In genomic region chr5:34001231-34001935, GRCh38 we compare ENCODE assay signal across 12 cellular contexts. TPM values are rescaled to one million over a fixed set of nuclear protein-coding genes. Genes with fewer than 3 reads are reported as not detected.
DNase-seq lines count a peak whose midpoint lies in the region; ATAC-seq and TF ChIP-seq lines count a peak whose summit lies in the region.
"Had no signal": no experiment of that assay in that cellular context is flagged by ENCODE, and none has a peak within 500 bp of the region (broad histone marks: within the 10 kb centered on the region; RNA-seq: fewer than 3 reads in every experiment).

No MANE protein-coding gene starts in this region.

- BruUV-seq in Calu3 (replicated peaks; lab: Mats Ljungman, UMichigan): no TSS peak

- H3K9me3 ChIP-seq in neutrophil: no peaks in the 10 kb centered on the region
- H3K9me3 ChIP-seq: breast epithelium had no signal

- H3K27me3 Mint-ChIP-seq in Calu3 (ENCODE audit: unreplicated experiment): no peaks in the 10 kb centered on the region
- no peaks in the 10 kb centered on the region for H3K27me3 Mint-ChIP-seq in activated naive CD4-positive, alpha-beta T cell treated with anti-CD3 and anti-CD28 coated beads for 36 hours (ENCODE audit: low read depth)

- H3K36me3 Mint-ChIP-seq in Calu3 (ENCODE audit: insufficient read depth, unreplicated experiment): no peaks in the 10 kb centered on the region
- H3K36me3 Mint-ChIP-seq in activated naive CD4-positive, alpha-beta T cell treated with anti-CD3 and anti-CD28 coated beads for 36 hours (ENCODE audit: low read depth): peaks cover 9% of the 10 kb centered on the region

- TF ChIP-seq CTCF in HL-60 (IDR thresholded peaks at IDR 0.05; ENCODE audit: insufficient read depth, low read length) (no peak), epithelial cell of esophagus (IDR thresholded peaks at IDR 0.05; ENCODE audit: insufficient read depth, low read depth, low read length, missing control alignments) (no peak), neutrophil (IDR thresholded peaks at IDR 0.05) (no peak), Calu3 (IDR thresholded peaks at IDR 0.05; ENCODE audit: unreplicated experiment) (no peak)

- no peak overlapping the region for H3K4me3 ChIP-seq in HL-60 (replicated peaks; ENCODE audit: insufficient read depth, low read length)
- no peak overlapping the region for H3K4me3 ChIP-seq in epithelial cell of esophagus (ENCODE audit: low read length)
- H3K4me3 ChIP-seq in neutrophil (ENCODE audit: low read depth in 1 of 2, low read length in 1 of 2): peak overlapping the region in 1 of 2 experiments; percentile 35
- H3K4me3 ChIP-seq: breast epithelium had no signal

- H3K36me3 ChIP-seq in neutrophil: peaks cover 14% of the 10 kb centered on the region
- H3K36me3 ChIP-seq: breast epithelium had no signal

- no peak for ATAC-seq in HG02610 (IDR thresholded peaks at IDR 0.05; ENCODE audit: unreplicated experiment)
- no peak for ATAC-seq in GM21737 (IDR thresholded peaks at IDR 0.05; ENCODE audit: unreplicated experiment)

- peak overlapping the region; percentile 40 for H3K27ac ChIP-seq in HL-60 (replicated peaks)
- H3K27ac ChIP-seq in neutrophil: peak overlapping the region; percentile 80
- H3K27ac ChIP-seq: breast epithelium had no signal

- no peak overlapping the region for H3K4me3 Mint-ChIP-seq in Calu3 (ENCODE audit: low read depth, unreplicated experiment)
- no peak overlapping the region for H3K4me3 Mint-ChIP-seq in activated naive CD4-positive, alpha-beta T cell treated with anti-CD3 and anti-CD28 coated beads for 36 hours

- CTCF ChIA-PET in Calu3 (lab: Charles Lee): no interaction called here
- CTCF ChIA-PET in activated naive CD4-positive, alpha-beta T cell treated with anti-CD3 and anti-CD28 coated beads for 36 hours (lab: Charles Lee): interaction anchor here (0.7 to 0.8 kb wide), 2 partner anchors 12 to 31 kb away, joined by 3 to 4 read pairs; no protein-coding TSS in a partner anchor

- peak in 1 of 2 experiments; percentile 35 for DNase-seq in HL-60 (ENCODE audit: low read depth in 1 of 2, low spot score in 1 of 2)
- peak; percentile 95 for DNase-seq in NCI-H524 treated with DMSO at 0.1 percent for 48 hours (lab: John Stamatoyannopoulos, UW)
- peak; percentile 73 for DNase-seq in epithelial cell of esophagus (ENCODE audit: low read depth)
- no peak for DNase-seq in Calu3
- no peak for DNase-seq in activated naive CD4-positive, alpha-beta T cell treated with anti-CD3 and anti-CD28 coated beads for 36 hours
- DNase-seq: GF-D8, kidney had no signal

- H3K27me3 ChIP-seq in HL-60 (ENCODE audit: insufficient read depth, poor library complexity, severe bottlenecking) (no peaks in the 10 kb centered on the region), neutrophil (no peaks in the 10 kb centered on the region)
- H3K27me3 ChIP-seq: breast epithelium had no signal

- no peak overlapping the region for H3K27ac Mint-ChIP-seq in Calu3 (ENCODE audit: unreplicated experiment)
- H3K27ac Mint-ChIP-seq in activated naive CD4-positive, alpha-beta T cell treated with anti-CD3 and anti-CD28 coated beads for 36 hours: no peak overlapping the region

- H3K4me1 Mint-ChIP-seq in Calu3 (ENCODE audit: low read depth, unreplicated experiment): peaks cover 5% of the 10 kb centered on the region
- peaks cover 15% of the 10 kb centered on the region for H3K4me1 Mint-ChIP-seq in activated naive CD4-positive, alpha-beta T cell treated with anti-CD3 and anti-CD28 coated beads for 36 hours (ENCODE audit: low read depth)

- peaks cover 22 to 61% of the 10 kb centered on the region in 2 experiments for H3K4me1 ChIP-seq in neutrophil (ENCODE audit: control insufficient read depth in 1 of 2, insufficient read depth in 1 of 2, low read depth in 1 of 2, low read length in 1 of 2)
- H3K4me1 ChIP-seq: breast epithelium had no signal

- no peaks in the 10 kb centered on the region for H3K9me3 Mint-ChIP-seq in Calu3 (ENCODE audit: low read depth, unreplicated experiment)
- no peaks in the 10 kb centered on the region for H3K9me3 Mint-ChIP-seq in activated naive CD4-positive, alpha-beta T cell treated with anti-CD3 and anti-CD28 coated beads for 36 hours

- intact Hi-C loops in Calu3 (cut with micrococcal nuclease; ENCODE audit: unreplicated experiment): no loop called here
- intact Hi-C loops in activated naive CD4-positive, alpha-beta T cell treated with anti-CD3 and anti-CD28 coated beads for 36 hours (cut with micrococcal nuclease): loop anchor here (10.0 kb wide), 2 partner anchors 243 to 833 kb away; partner anchors contain the start of gene TTC23L

RNA-seq across cellular contexts. Expression of gene AMACR, which starts 6.5 kb away (rescaled TPM):
- 9.1 and 10.7 TPM in 2 replicates for total RNA-seq in Calu3 (2022)
- 10 to 100 TPM in 1 of 2 experiments, 1 to 10 TPM in 1; 8.6 to 10.1 TPM for total RNA-seq in activated naive CD4-positive, alpha-beta T cell treated with anti-CD3 and anti-CD28 coated beads for 36 hours

RNA-seq across cellular contexts. Expression of gene SLC45A2, which starts 16.9 kb away (rescaled TPM):
- total RNA-seq in Calu3 (2022): 0.59 TPM in 1 of 2 replicates, not detected in the other
- total RNA-seq in activated naive CD4-positive, alpha-beta T cell treated with anti-CD3 and anti-CD28 coated beads for 36 hours: not detected
- total RNA-seq: breast epithelium, LHCN-M2 had no signal

RNA-seq across cellular contexts. Expression of gene C1QTNF3, which starts 41.6 kb away (rescaled TPM):
- 1.5 and 2.1 TPM in 2 replicates for total RNA-seq in Calu3 (2022)
- 1 to 10 TPM; 1.1 to 1.7 TPM for total RNA-seq in activated naive CD4-positive, alpha-beta T cell treated with anti-CD3 and anti-CD28 coated beads for 36 hours

Comparison
In these comparisons a context has a peak if more than half of its experiments do, and no peak if none do; other contexts are left out.
1. DNase-seq: peak in NCI-H524 treated with DMSO at 0.1 percent for 48 hours (single experiment) and epithelial cell of esophagus (single experiment); none in Calu3 (single experiment) and activated naive CD4-positive, alpha-beta T cell treated with anti-CD3 and anti-CD28 coated beads for 36 hours (single experiment).